ENCODE assay signal across 1 cellular context in genomic region chr19:7527516-7528191, GRCh38.
TF ChIP-seq lines count a peak whose summit lies in the region.

No MANE protein-coding gene starts in this region.

TF ChIP-seq in endothelial cell of umbilical vein, 7 proteins besides CTCF, POLR2A, EP300 and RAD21:
- TF ChIP-seq GATA2 (IDR thresholded peaks at IDR 0.05; ENCODE audit: insufficient read depth, insufficient read length, low read depth, low read length) (no peak), POLR2AphosphoS5 (IDR thresholded peaks at IDR 0.05; ENCODE audit: insufficient read depth, low read depth, low read length) (no peak), EZH2 (IDR thresholded peaks at IDR 0.05; ENCODE audit: borderline replicate concordance, low read depth, low read length, severe bottlenecking) (no peak), FOS (IDR thresholded peaks at IDR 0.05; ENCODE audit: borderline replicate concordance, insufficient read depth, low read length) (no peak), MYC (IDR thresholded peaks at IDR 0.05; ENCODE audit: low read depth, low read length) (no peak)
